In genomic region chr19:40808021-40808325, GRCh38 we compare ENCODE assay signal across 14 cellular contexts. TPM values are rescaled to one million over a fixed set of nuclear protein-coding genes. Genes with fewer than 3 reads are reported as not detected.
DNase-seq lines count a peak whose midpoint lies in the region; ATAC-seq, FAIRE-seq and TF ChIP-seq lines count a peak whose summit lies in the region.
"Had no signal": no experiment of that assay in that cellular context is flagged by ENCODE, and none has a peak within 500 bp of the region (broad histone marks: within the 10 kb centered on the region; RNA-seq: fewer than 3 reads in every experiment).

No MANE protein-coding gene starts in this region.

- no peaks in the 10 kb centered on the region for H3K9me3 ChIP-seq in right cardiac atrium (ENCODE audit: control insufficient read depth, low read length)
- H3K9me3 ChIP-seq in K562 (replicated peaks; ENCODE audit: control insufficient read depth, insufficient read depth, low read depth, low read length): no peaks in the 10 kb centered on the region
- no peaks in the 10 kb centered on the region for H3K9me3 ChIP-seq in naive thymus-derived CD4-positive, alpha-beta T cell (ENCODE audit: control insufficient read depth in 2 of 3, low read length in 3 of 3)
- no peaks in the 10 kb centered on the region for H3K9me3 ChIP-seq in suprapubic skin

- H3K4me1 ChIP-seq in right cardiac atrium (ENCODE audit: control insufficient read depth, insufficient read depth, low read length) (peaks cover 37% of the 10 kb centered on the region), K562 (replicated peaks in 1 of 2; ENCODE audit: control insufficient read depth in 2 of 2, insufficient read depth in 2 of 2, low read length in 2 of 2) (peaks cover 31 to 76% of the 10 kb centered on the region in 2 experiments), suprapubic skin (peaks cover 90% of the 10 kb centered on the region)
- peaks cover 54 to 68% of the 10 kb centered on the region in 2 donors for H3K4me1 ChIP-seq in naive thymus-derived CD4-positive, alpha-beta T cell (ENCODE audit: control insufficient read depth in 2 of 2, insufficient read depth in 2 of 2, low read length in 2 of 2)

- H3K27ac Mint-ChIP-seq in naive thymus-derived CD4-positive, alpha-beta T cell: peak overlapping the region; percentile 95 to 99 (median 98)

- H4K20me1 ChIP-seq in K562 (replicated peaks; ENCODE audit: control insufficient read depth, insufficient read depth, low read length): peaks cover 40% of the 10 kb centered on the region

- TF ChIP-seq RAD21 in K562 (CRISPR knock-in tag; conservative IDR thresholded peaks at IDR 0.05 in 1 of 2, IDR thresholded peaks at IDR 0.05 in 1 of 2): no peak

- peak overlapping the region in 9 of 10 donors; percentile 55 to 100 (median 90) for H3K4me3 Mint-ChIP-seq in naive thymus-derived CD4-positive, alpha-beta T cell

- intact Hi-C loops in right cardiac atrium (cut with DNase I) (loop anchor here in 1 of 4 donors (5.0 kb wide), 1 partner anchor 146 kb away; no protein-coding TSS in a partner anchor), Right ventricle myocardium inferior (cut with DNase I) (loop anchor here (5.0 kb wide), 1 partner anchor 146 kb away; no protein-coding TSS in a partner anchor), K562 (cut with micrococcal nuclease) (loop anchor here (5.0 kb wide), 1 partner anchor 146 kb away; no protein-coding TSS in a partner anchor)
- intact Hi-C loops in naive thymus-derived CD4-positive, alpha-beta T cell (cut with micrococcal nuclease): no loop called here

- CTCF ChIA-PET in K562 (lab: Yijun Ruan, JAX; ENCODE audit: low intra/inter-chr PET ratio): no interaction called here
- CTCF ChIA-PET in naive thymus-derived CD4-positive, alpha-beta T cell (lab: Charles Lee): interaction anchor here (0.7 to 3.4 kb wide), 3 partner anchors 10 to 29 kb away, joined by 3 to 15 read pairs (median 15); partner anchors contain the start of gene EGLN2

- WGBS in right cardiac atrium: 76% methylated on average over 2 of the region's 2 CpGs
- 92% methylated on average over 2 of the region's 2 CpGs for WGBS in K562 (ENCODE audit: insufficient coverage, low coverage, missing lambda C conversion rate)
- WGBS in suprapubic skin: no CpG with 5 or more reads among the region's 2 CpGs

- no peak overlapping the region for H2AFZ ChIP-seq in K562 (ENCODE audit: low read depth, low read length)

- POLR2A ChIA-PET in K562 (lab: Yijun Ruan, JAX): interaction anchor here (0.7 to 3.7 kb wide), 6 partner anchors 10 to 456 kb away, joined by 3 to 26 read pairs (median 12); partner anchors contain the start of genes ACTMAP, EGLN2, HNRNPUL1 and RAB4B
- POLR2A ChIA-PET in naive thymus-derived CD4-positive, alpha-beta T cell (lab: Charles Lee): interaction anchor here (4.6 to 8.7 kb wide), 3 partner anchors 11 to 30 kb away, joined by 28 to 84 read pairs (median 39); partner anchors contain the start of genes EGLN2 and RAB4B

- H3K79me2 ChIP-seq in K562 (ENCODE audit: control insufficient read depth, insufficient read depth, low read length): peaks cover 51% of the 10 kb centered on the region

- BruUV-seq in K562 (replicated peaks; lab: Mats Ljungman, UMichigan): TSS peak; percentile 27

- H3K27me3 Mint-ChIP-seq in naive thymus-derived CD4-positive, alpha-beta T cell: peaks cover 0 to 16% (median 0%) of the 10 kb centered on the region in 5 donors

- no peak for DNase-seq in right cardiac atrium
- DNase-seq in Right ventricle myocardium inferior (ENCODE audit: missing footprints): no peak
- DNase-seq in K562 (ENCODE audit: extremely low read depth in 1 of 4, low spot score in 3 of 4): no peak
- no peak for DNase-seq in naive thymus-derived CD4-positive, alpha-beta T cell
- DNase-seq in suprapubic skin (ENCODE audit: low spot score in 2 of 2): no peak
- no peak for DNase-seq in islet precursor cell
- DNase-seq: AML-193, brain microvascular endothelial cell, NCI-H2107 had no signal

- peak overlapping the region in 1 of 2 experiments; percentile 59; a peak in 1 of 4 replicates for H3K9ac ChIP-seq in K562 (ENCODE audit: insufficient read depth in 1 of 2, low read depth in 2 of 2, low read length in 2 of 2)

- H3K36me3 Mint-ChIP-seq in naive thymus-derived CD4-positive, alpha-beta T cell: peaks cover 0 to 33% (median 3%) of the 10 kb centered on the region in 5 donors

- no peak overlapping the region for H3K4me2 ChIP-seq in K562 (ENCODE audit: insufficient read depth, low read length)

- H3K4me3 ChIP-seq in right cardiac atrium (ENCODE audit: low read length): no peak overlapping the region
- no peak overlapping the region for H3K4me3 ChIP-seq in K562
- H3K4me3 ChIP-seq in naive thymus-derived CD4-positive, alpha-beta T cell (ENCODE audit: low read length): no peak overlapping the region
- H3K4me3 ChIP-seq in suprapubic skin: no peak overlapping the region

- peak overlapping the region; percentile 5 for H3K27ac ChIP-seq in right cardiac atrium (ENCODE audit: low read length)
- no peak overlapping the region for H3K27ac ChIP-seq in K562 (ENCODE audit: extremely low read depth, low read depth, low read length)
- peak overlapping the region; percentile 87 for H3K27ac ChIP-seq in naive thymus-derived CD4-positive, alpha-beta T cell (ENCODE audit: low read depth, low read length)
- H3K27ac ChIP-seq in suprapubic skin: no peak overlapping the region

- TF ChIP-seq EP300 in K562 (IDR thresholded peaks at IDR 0.05; ENCODE audit: low read length): no peak
- no peak for TF ChIP-seq EP300 in suprapubic skin (IDR thresholded peaks at IDR 0.05)

- H3K9me3 Mint-ChIP-seq in naive thymus-derived CD4-positive, alpha-beta T cell: peaks cover 0 to 2% (median 0%) of the 10 kb centered on the region in 11 donors

- in situ Hi-C loops in K562 (cut with MboI): no loop called here

- H3K4me1 Mint-ChIP-seq in naive thymus-derived CD4-positive, alpha-beta T cell: peaks cover 65 to 98% (median 84%) of the 10 kb centered on the region in 7 donors

- FAIRE-seq in K562 (lab: Jason Lieb, UNC): no peak

- TF ChIP-seq POLR2A in K562 (conservative IDR thresholded peaks at IDR 0.05) (0 out of 2 replicates have a peak, but pooled peaks have one; percentile 9), suprapubic skin (IDR thresholded peaks at IDR 0.05) (no peak)

- no peak for ATAC-seq in right cardiac atrium
- ATAC-seq in Right ventricle myocardium inferior: no peak
- no peak for ATAC-seq in K562
- no peak for ATAC-seq in naive thymus-derived CD4-positive, alpha-beta T cell
- no peak for ATAC-seq in GM19463 (IDR thresholded peaks at IDR 0.05; ENCODE audit: unreplicated experiment)
- ATAC-seq in HG02678 (IDR thresholded peaks at IDR 0.05; ENCODE audit: unreplicated experiment): no peak
- ATAC-seq: esophagus mucosa had no signal

- H3K36me3 ChIP-seq in K562 (ENCODE audit: control insufficient read depth, insufficient read depth, low read length) (peaks cover 67% of the 10 kb centered on the region), suprapubic skin (peaks cover 22% of the 10 kb centered on the region)
- H3K36me3 ChIP-seq in naive thymus-derived CD4-positive, alpha-beta T cell (ENCODE audit: control insufficient read depth in 2 of 3, insufficient read depth in 3 of 3, low read length in 3 of 3): peaks cover 0 to 28% (median 8%) of the 10 kb centered on the region in 3 experiments

- TF ChIP-seq CTCF in K562 (IDR thresholded peaks at IDR 0.05 in 2 of 3, conservative IDR thresholded peaks at IDR 0.05 in 1 of 3; ENCODE audit: insufficient read depth in 2 of 3, low read depth in 1 of 3, low read length in 3 of 3) (0 out of 6 replicates have a peak, but pooled peaks of 1 of the 3 experiments have one; percentile 3), suprapubic skin (IDR thresholded peaks at IDR 0.05) (no peak)

- H3K27me3 ChIP-seq in right cardiac atrium (ENCODE audit: control insufficient read depth, insufficient read depth) (no peaks in the 10 kb centered on the region), K562 (ENCODE audit: control insufficient read depth in 2 of 2, insufficient read depth in 2 of 2, low read length in 2 of 2) (no peaks in the 10 kb centered on the region), suprapubic skin (no peaks in the 10 kb centered on the region)
- H3K27me3 ChIP-seq in naive thymus-derived CD4-positive, alpha-beta T cell (ENCODE audit: control insufficient read depth in 2 of 2, insufficient read depth in 2 of 2, low read length in 2 of 2): no peaks in the 10 kb centered on the region
- H3K27me3 ChIP-seq: brain microvascular endothelial cell had no signal

- H3K9me1 ChIP-seq in K562 (ENCODE audit: control insufficient read depth, insufficient read depth, low read length): peaks cover 18% of the 10 kb centered on the region

RNA-seq across cellular contexts. Expression of gene EGLN2, which starts 9.0 kb away (rescaled TPM):
- total RNA-seq in right cardiac atrium (10 to 100 TPM; 55.9 to 75.2 (median 58.1) TPM), Right ventricle myocardium inferior (68.0 TPM), K562 (2014; rRNA removed) (104 and 120 TPM in 2 replicates), K562 (2014; rRNA removed; fragmentation: Illumina TruSeq; extraction: Trizol) (51.2 and 71.0 TPM in 2 replicates), K562 (2015; rRNA removed; fragmentation: Illumina TruSeq; extraction: Trizol) (92.0 and 92.9 TPM in 2 replicates), K562 (2021) (111 and 114 TPM in 2 replicates), suprapubic skin (10 to 100 TPM; 31.5 to 51.2 (median 37.6) TPM)
- polyA plus RNA-seq in right cardiac atrium (52.3 TPM), K562 (2011; rRNA removed) (41.1 and 52.0 TPM in 2 replicates), K562 (2014; fragmentation: Illumina TruSeq; extraction: Trizol) (65.7 and 78.9 TPM in 2 replicates), K562 (2014; fragmentation: Nextera tagmentation; extraction: Ambion mirVana) (10 to 100 TPM in 1 of 2 experiments, 1 to 10 TPM in 1; 9.6 to 19.1 TPM), K562 (2014; rRNA removed) (81.3 and 92.5 TPM in 2 replicates)
- 63.0 and 140 TPM in 2 replicates for total RNA-seq in K562 (2011; cell fraction: chromatin; rRNA removed; ENCODE audit: low replicate concordance)
- 93.6 and 96.2 TPM in 2 replicates for total RNA-seq in K562 (2011; cell fraction: nucleolus; rRNA removed)
- total RNA-seq in K562 (2011; cell fraction: nucleoplasm; rRNA removed): 80.4 and 98.4 TPM in 2 replicates
- polyA plus RNA-seq in K562 (2011; cell fraction: cytosol; rRNA removed): 56.6 and 123 TPM in 2 replicates
- polyA plus RNA-seq in K562 (2011; cell fraction: nucleus; rRNA removed): 86.2 and 132 TPM in 2 replicates
- 87.1 and 100 TPM in 2 replicates for polyA plus RNA-seq in K562 (2012)
- 18.5 and 29.1 TPM in 2 replicates for polyA minus RNA-seq in K562 (2011; rRNA and poly(A)+ RNA removed)
- 35.9 and 41.9 TPM in 2 replicates for polyA minus RNA-seq in K562 (2011; cell fraction: cytosol; rRNA and poly(A)+ RNA removed)
- polyA minus RNA-seq in K562 (2011; cell fraction: nucleus; rRNA and poly(A)+ RNA removed): 31.8 and 35.2 TPM in 2 replicates
- 100 to 1,000 TPM; 122 to 239 (median 157) TPM for total RNA-seq in naive thymus-derived CD4-positive, alpha-beta T cell
- polyA plus RNA-seq in naive thymus-derived CD4-positive, alpha-beta T cell: 100 to 1,000 TPM; 154 to 254 TPM

RNA-seq across cellular contexts. Expression of gene RAB4B, which starts 29.9 kb away (rescaled TPM):
- total RNA-seq in right cardiac atrium (10 to 100 TPM; 14.4 to 17.0 (median 15.2) TPM), Right ventricle myocardium inferior (13.3 TPM), K562 (2014; rRNA removed) (11.9 and 14.8 TPM in 2 replicates), K562 (2014; rRNA removed; fragmentation: Illumina TruSeq; extraction: Trizol) (1.9 and 4.2 TPM in 2 replicates), K562 (2015; rRNA removed; fragmentation: Illumina TruSeq; extraction: Trizol) (7.7 and 9.2 TPM in 2 replicates), K562 (2021) (15.4 and 15.6 TPM in 2 replicates), suprapubic skin (10 to 100 TPM; 12.4 to 20.7 (median 17.0) TPM)
- polyA plus RNA-seq in right cardiac atrium (25.3 TPM), K562 (2011; rRNA removed) (11.7 and 14.6 TPM in 2 replicates), K562 (2014; fragmentation: Illumina TruSeq; extraction: Trizol) (9.0 and 14.6 TPM in 2 replicates), K562 (2014; fragmentation: Nextera tagmentation; extraction: Ambion mirVana) (under 1 TPM; 0.28 to 0.92 TPM), K562 (2014; rRNA removed) (20.4 and 20.9 TPM in 2 replicates)
- total RNA-seq in K562 (2011; cell fraction: chromatin; rRNA removed; ENCODE audit: low replicate concordance): 17.4 and 18.8 TPM in 2 replicates
- total RNA-seq in K562 (2011; cell fraction: nucleolus; rRNA removed): 12.3 and 13.6 TPM in 2 replicates
- 11.1 and 23.1 TPM in 2 replicates for total RNA-seq in K562 (2011; cell fraction: nucleoplasm; rRNA removed)
- polyA plus RNA-seq in K562 (2011; cell fraction: cytosol; rRNA removed): 24.7 and 32.5 TPM in 2 replicates
- 23.7 and 28.9 TPM in 2 replicates for polyA plus RNA-seq in K562 (2011; cell fraction: nucleus; rRNA removed)
- polyA plus RNA-seq in K562 (2012): 15.9 and 29.9 TPM in 2 replicates
- polyA minus RNA-seq in K562 (2011; rRNA and poly(A)+ RNA removed): 2.0 and 2.6 TPM in 2 replicates
- 2.4 and 3.2 TPM in 2 replicates for polyA minus RNA-seq in K562 (2011; cell fraction: cytosol; rRNA and poly(A)+ RNA removed)
- 1.8 and 3.1 TPM in 2 replicates for polyA minus RNA-seq in K562 (2011; cell fraction: nucleus; rRNA and poly(A)+ RNA removed)
- total RNA-seq in naive thymus-derived CD4-positive, alpha-beta T cell: 10 to 100 TPM; 37.6 to 63.0 (median 52.5) TPM
- polyA plus RNA-seq in naive thymus-derived CD4-positive, alpha-beta T cell: 10 to 100 TPM; 54.7 to 65.2 TPM

RNA-seq across cellular contexts. Expression of gene MIA, which starts 32.7 kb away (rescaled TPM):
- total RNA-seq in right cardiac atrium (1 to 10 TPM in 3 of 4 donors, under 1 TPM in 1; 0.71 to 3.1 (median 1.5) TPM), Right ventricle myocardium inferior (not detected), K562 (2014; rRNA removed) (not detected in 2 replicates), K562 (2014; rRNA removed; fragmentation: Illumina TruSeq; extraction: Trizol) (not detected in 2 replicates), K562 (2015; rRNA removed; fragmentation: Illumina TruSeq; extraction: Trizol) (not detected in 2 replicates), K562 (2021) (not detected in 2 replicates), suprapubic skin (10 to 100 TPM in 2 of 4 donors, 1 to 10 TPM in 2; 4.8 to 15.1 (median 9.9) TPM)
- polyA plus RNA-seq in right cardiac atrium (3.7 TPM), K562 (2011; rRNA removed) (not detected in 2 replicates), K562 (2014; fragmentation: Illumina TruSeq; extraction: Trizol) (not detected in 2 replicates), K562 (2014; fragmentation: Nextera tagmentation; extraction: Ambion mirVana) (not detected), K562 (2014; rRNA removed) (0.21 and 1.1 TPM in 2 replicates)
- 2.7 and 4.0 TPM in 2 replicates for total RNA-seq in K562 (2011; cell fraction: chromatin; rRNA removed; ENCODE audit: low replicate concordance)
- not detected in 2 replicates for total RNA-seq in K562 (2011; cell fraction: nucleolus; rRNA removed)
- not detected in 2 replicates for total RNA-seq in K562 (2011; cell fraction: nucleoplasm; rRNA removed)
- polyA plus RNA-seq in K562 (2011; cell fraction: cytosol; rRNA removed): not detected in 2 replicates
- 0.74 TPM in 1 of 2 replicates, not detected in the other for polyA plus RNA-seq in K562 (2011; cell fraction: nucleus; rRNA removed)
- 0.93 TPM in 1 of 2 replicates, not detected in the other for polyA plus RNA-seq in K562 (2012)
- polyA minus RNA-seq in K562 (2011; rRNA and poly(A)+ RNA removed): not detected in 2 replicates
- polyA minus RNA-seq in K562 (2011; cell fraction: cytosol; rRNA and poly(A)+ RNA removed): not detected in 2 replicates
- not detected in 2 replicates for polyA minus RNA-seq in K562 (2011; cell fraction: nucleus; rRNA and poly(A)+ RNA removed)
- total RNA-seq in naive thymus-derived CD4-positive, alpha-beta T cell: 1 to 10 TPM in 2 of 5 experiments, not detected in 3; 4.9 to 7.2 TPM
- not detected for polyA plus RNA-seq in naive thymus-derived CD4-positive, alpha-beta T cell
- total RNA-seq: LHCN-M2 had no signal

RNA-seq across cellular contexts. Expression of gene CYP2A6, which starts 42.3 kb away (rescaled TPM):
- not detected for total RNA-seq in right cardiac atrium
- polyA plus RNA-seq in right cardiac atrium: not detected
- total RNA-seq in Right ventricle myocardium inferior: not detected
- not detected in 2 replicates for total RNA-seq in K562 (2011; cell fraction: chromatin; rRNA removed; ENCODE audit: low replicate concordance)
- not detected in 2 replicates for total RNA-seq in K562 (2011; cell fraction: nucleolus; rRNA removed)
- not detected in 2 replicates for total RNA-seq in K562 (2011; cell fraction: nucleoplasm; rRNA removed)
- total RNA-seq in K562 (2014; rRNA removed): not detected in 2 replicates
- total RNA-seq in K562 (2014; rRNA removed; fragmentation: Illumina TruSeq; extraction: Trizol): not detected in 2 replicates
- total RNA-seq in K562 (2015; rRNA removed; fragmentation: Illumina TruSeq; extraction: Trizol): not detected in 2 replicates
- total RNA-seq in K562 (2021): 0.31 and 0.65 TPM in 2 replicates
- not detected in 2 replicates for polyA plus RNA-seq in K562 (2011; rRNA removed)
- not detected in 2 replicates for polyA plus RNA-seq in K562 (2011; cell fraction: cytosol; rRNA removed)
- polyA plus RNA-seq in K562 (2011; cell fraction: nucleus; rRNA removed): not detected in 2 replicates
- not detected in 2 replicates for polyA plus RNA-seq in K562 (2012)
- not detected in 2 replicates for polyA plus RNA-seq in K562 (2014; fragmentation: Illumina TruSeq; extraction: Trizol)
- polyA plus RNA-seq in K562 (2014; fragmentation: Nextera tagmentation; extraction: Ambion mirVana): not detected
- polyA plus RNA-seq in K562 (2014; rRNA removed): not detected in 2 replicates
- not detected in 2 replicates for polyA minus RNA-seq in K562 (2011; rRNA and poly(A)+ RNA removed)
- not detected in 2 replicates for polyA minus RNA-seq in K562 (2011; cell fraction: cytosol; rRNA and poly(A)+ RNA removed)
- not detected in 2 replicates for polyA minus RNA-seq in K562 (2011; cell fraction: nucleus; rRNA and poly(A)+ RNA removed)
- total RNA-seq in naive thymus-derived CD4-positive, alpha-beta T cell: under 1 TPM in 3 of 5 experiments, not detected in 2; 0.19 to 0.43 (median 0.27) TPM
- polyA plus RNA-seq in naive thymus-derived CD4-positive, alpha-beta T cell: not detected
- not detected for total RNA-seq in suprapubic skin
- total RNA-seq: LHCN-M2, skeletal muscle tissue had no signal

RNA-seq across cellular contexts. Expression of gene SNRPA, which starts 57.0 kb away (rescaled TPM):
- total RNA-seq in right cardiac atrium (10 to 100 TPM; 32.3 to 44.9 (median 39.5) TPM), Right ventricle myocardium inferior (32.4 TPM), K562 (2014; rRNA removed) (311 and 436 TPM in 2 replicates), K562 (2014; rRNA removed; fragmentation: Illumina TruSeq; extraction: Trizol) (83.8 and 106 TPM in 2 replicates), K562 (2015; rRNA removed; fragmentation: Illumina TruSeq; extraction: Trizol) (130 and 150 TPM in 2 replicates), K562 (2021) (185 and 193 TPM in 2 replicates), suprapubic skin (10 to 100 TPM; 49.6 to 52.2 (median 51.0) TPM)
- polyA plus RNA-seq in right cardiac atrium (27.0 TPM), K562 (2011; rRNA removed) (230 and 371 TPM in 2 replicates), K562 (2014; fragmentation: Illumina TruSeq; extraction: Trizol) (205 and 262 TPM in 2 replicates), K562 (2014; fragmentation: Nextera tagmentation; extraction: Ambion mirVana) (10 to 100 TPM; 16.3 to 24.7 TPM), K562 (2014; rRNA removed) (210 and 224 TPM in 2 replicates)
- total RNA-seq in K562 (2011; cell fraction: chromatin; rRNA removed; ENCODE audit: low replicate concordance): 98.7 and 181 TPM in 2 replicates
- 171 and 186 TPM in 2 replicates for total RNA-seq in K562 (2011; cell fraction: nucleolus; rRNA removed)
- total RNA-seq in K562 (2011; cell fraction: nucleoplasm; rRNA removed): 154 and 155 TPM in 2 replicates
- 179 and 223 TPM in 2 replicates for polyA plus RNA-seq in K562 (2011; cell fraction: cytosol; rRNA removed)
- 665 and 764 TPM in 2 replicates for polyA plus RNA-seq in K562 (2011; cell fraction: nucleus; rRNA removed)
- 170 and 298 TPM in 2 replicates for polyA plus RNA-seq in K562 (2012)
- 186 and 256 TPM in 2 replicates for polyA minus RNA-seq in K562 (2011; rRNA and poly(A)+ RNA removed)
- polyA minus RNA-seq in K562 (2011; cell fraction: cytosol; rRNA and poly(A)+ RNA removed): 217 TPM in 2 replicates
- 65.8 and 91.3 TPM in 2 replicates for polyA minus RNA-seq in K562 (2011; cell fraction: nucleus; rRNA and poly(A)+ RNA removed)
- total RNA-seq in naive thymus-derived CD4-positive, alpha-beta T cell: 100 to 1,000 TPM in 1 of 5 experiments, 10 to 100 TPM in 4; 64.1 to 166 (median 72.7) TPM
- polyA plus RNA-seq in naive thymus-derived CD4-positive, alpha-beta T cell: 10 to 100 TPM; 44.1 to 57.2 TPM

Comparison
In these comparisons a context has a peak if more than half of its experiments do, and no peak if none do; other contexts are left out.
1. H3K27ac ChIP-seq: peak in right cardiac atrium (single experiment) and naive thymus-derived CD4-positive, alpha-beta T cell (single experiment); none in K562 (single experiment) and suprapubic skin (single experiment).
2. intact Hi-C loops: an anchor here in Right ventricle myocardium inferior (5.0 kb wide) and K562 (5.0 kb wide); none called in naive thymus-derived CD4-positive, alpha-beta T cell.